ENCODE assay signal across 17 cellular contexts in the genomic region with DNA sequence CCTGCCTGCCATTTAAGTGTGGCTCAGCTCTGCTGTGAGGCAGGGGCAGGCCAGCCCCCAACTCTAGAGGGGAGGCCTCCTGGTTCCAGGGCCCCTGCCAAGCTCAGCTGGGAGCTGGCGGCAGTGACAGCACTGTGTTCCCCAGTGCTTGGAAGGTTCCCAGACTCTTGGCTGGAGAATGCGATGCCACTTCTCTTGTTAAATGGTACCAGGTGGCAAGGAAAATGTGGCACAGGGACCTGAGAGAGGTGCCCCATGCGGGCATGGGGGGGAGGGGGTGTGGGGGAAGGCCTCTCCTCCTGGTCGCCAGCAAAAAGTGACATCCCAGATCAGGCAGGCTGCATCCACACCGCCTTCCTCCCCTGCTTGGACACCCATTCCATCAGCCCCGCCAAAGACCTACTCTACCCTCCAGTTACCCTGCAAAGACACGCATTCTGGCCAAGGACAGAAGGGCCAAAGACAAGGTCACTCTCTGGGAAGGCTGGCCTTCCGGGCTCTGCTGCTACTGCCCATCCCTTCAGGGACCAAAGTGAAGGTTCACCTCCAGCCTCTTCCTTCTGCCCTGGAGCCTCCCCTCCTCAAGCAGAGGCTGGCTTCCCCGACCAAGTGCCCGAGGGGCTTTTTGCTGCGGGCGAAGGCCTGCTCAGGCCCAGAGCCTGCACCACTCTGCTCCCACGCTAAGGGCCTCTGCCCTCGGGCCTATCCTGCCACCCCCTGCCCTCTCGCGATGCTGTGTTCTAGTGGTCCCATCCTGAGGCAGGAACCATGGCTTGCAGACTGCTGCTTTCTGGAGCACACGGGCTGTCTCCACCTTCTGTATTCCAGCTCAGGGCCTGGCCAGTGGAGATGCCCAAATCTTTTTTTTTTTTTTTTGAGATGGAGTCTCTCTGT. TPM values are rescaled to one million over a fixed set of nuclear protein-coding genes. Genes with fewer than 3 reads are reported as not detected.
DNase-seq lines count a peak whose midpoint lies in the region; ATAC-seq and TF ChIP-seq lines count a peak whose summit lies in the region.
"Had no signal": no experiment of that assay in that cellular context is flagged by ENCODE, and none has a peak within 500 bp of the region (broad histone marks: within the 10 kb centered on the region; RNA-seq: fewer than 3 reads in every experiment).

No MANE protein-coding gene starts in this region.

- H3K36me3 Mint-ChIP-seq in activated CD8-positive, alpha-beta T cell treated with anti-CD3 and anti-CD28 coated beads, Interleukin-2, amount 10 ng/mL, durations not matched to agents 7 days and 5 days (ENCODE audit: low read depth): peaks cover 36% of the 10 kb centered on the region
- peaks cover 29% of the 10 kb centered on the region for H3K36me3 Mint-ChIP-seq in activated CD8-positive, alpha-beta T cell treated with anti-CD3 and anti-CD28 coated beads for 36 hours (ENCODE audit: low read depth)
- H3K36me3 Mint-ChIP-seq: CD8-positive, alpha-beta T cell had no signal

- H3K4me3 Mint-ChIP-seq in activated CD8-positive, alpha-beta T cell treated with anti-CD3 and anti-CD28 coated beads, Interleukin-2, amount 10 ng/mL, durations not matched to agents 7 days and 5 days: no peak overlapping the region
- no peak overlapping the region for H3K4me3 Mint-ChIP-seq in activated CD8-positive, alpha-beta T cell treated with anti-CD3 and anti-CD28 coated beads for 36 hours
- H3K4me3 Mint-ChIP-seq: CD8-positive, alpha-beta T cell had no signal

- CTCF ChIA-PET in activated CD8-positive, alpha-beta T cell treated with anti-CD3 and anti-CD28 coated beads, Interleukin-2, amount 10 ng/mL, durations not matched to agents 7 days and 5 days (lab: Charles Lee): interaction anchor here (5.8 kb wide), 1 partner anchor 10 kb away, joined by 33 read pairs; a partner anchor contains a TSS
- CTCF ChIA-PET in activated CD8-positive, alpha-beta T cell treated with anti-CD3 and anti-CD28 coated beads for 36 hours (lab: Charles Lee): interaction anchor here (6.7 kb wide), 1 partner anchor 9 kb away, joined by 62 read pairs; a partner anchor contains a TSS

- no peak for DNase-seq in activated CD8-positive, alpha-beta T cell treated with anti-CD3 and anti-CD28 coated beads, Interleukin-2, amount 10 ng/mL, durations not matched to agents 7 days and 5 days
- DNase-seq in activated CD8-positive, alpha-beta T cell treated with anti-CD3 and anti-CD28 coated beads for 36 hours: no peak
- DNase-seq in NCI-H1694 (lab: John Stamatoyannopoulos, UW): peak; percentile 29
- peak; percentile 96 for DNase-seq in cerebellar cortex (ENCODE audit: low spot score)
- DNase-seq in pons (ENCODE audit: low spot score): peak; percentile 31
- DNase-seq in COR-L47 (lab: John Stamatoyannopoulos, UW): no peak
- DNase-seq in NCI-H2029 treated with DMSO at 0.1 percent for 48 hours (lab: John Stamatoyannopoulos, UW): no peak
- no peak for DNase-seq in NOMO-1 (lab: John Stamatoyannopoulos, UW; ENCODE audit: unreplicated experiment in 2 of 2)
- DNase-seq: 8988T; activated CD4-positive, alpha-beta T cell treated with anti-CD3 and anti-CD28 coated beads, Interleukin-2, amount 50 U/mL, for 1 hour; CD8-positive, alpha-beta T cell; glutamatergic neuron; NK-92 treated with Interleukin-12 subunit alpha and Interleukin-12 subunit beta, amount 100 ng/mL, for 24 hours had no signal

- POLR2A ChIA-PET in activated CD8-positive, alpha-beta T cell treated with anti-CD3 and anti-CD28 coated beads, Interleukin-2, amount 10 ng/mL, durations not matched to agents 7 days and 5 days (lab: Charles Lee): interaction anchor here (0.6 to 1.6 kb wide), 4 partner anchors 9 to 12 kb away, joined by 3 to 5 read pairs (median 4); a partner anchor contains a TSS
- POLR2A ChIA-PET in activated CD8-positive, alpha-beta T cell treated with anti-CD3 and anti-CD28 coated beads for 36 hours (lab: Charles Lee): interaction anchor here (1.5 to 8.3 kb wide), 2 partner anchors 12 to 78 kb away, joined by 3 to 134 read pairs; a partner anchor contains a TSS

- H3K9me3 Mint-ChIP-seq in activated CD8-positive, alpha-beta T cell treated with anti-CD3 and anti-CD28 coated beads, Interleukin-2, amount 10 ng/mL, durations not matched to agents 7 days and 5 days (ENCODE audit: insufficient read depth): no peaks in the 10 kb centered on the region
- no peaks in the 10 kb centered on the region for H3K9me3 Mint-ChIP-seq in activated CD8-positive, alpha-beta T cell treated with anti-CD3 and anti-CD28 coated beads for 36 hours
- H3K9me3 Mint-ChIP-seq: CD8-positive, alpha-beta T cell had no signal

- H3K4me1 Mint-ChIP-seq in activated CD8-positive, alpha-beta T cell treated with anti-CD3 and anti-CD28 coated beads, Interleukin-2, amount 10 ng/mL, durations not matched to agents 7 days and 5 days (ENCODE audit: low read depth): peaks cover 27% of the 10 kb centered on the region
- peaks cover 18% of the 10 kb centered on the region for H3K4me1 Mint-ChIP-seq in activated CD8-positive, alpha-beta T cell treated with anti-CD3 and anti-CD28 coated beads for 36 hours (ENCODE audit: low read depth)

- intact Hi-C loops in activated CD8-positive, alpha-beta T cell treated with anti-CD3 and anti-CD28 coated beads for 36 hours (cut with micrococcal nuclease): no loop called here

- peak overlapping the region; percentile 44 for H3K27ac Mint-ChIP-seq in activated CD8-positive, alpha-beta T cell treated with anti-CD3 and anti-CD28 coated beads, Interleukin-2, amount 10 ng/mL, durations not matched to agents 7 days and 5 days
- no peak overlapping the region for H3K27ac Mint-ChIP-seq in activated CD8-positive, alpha-beta T cell treated with anti-CD3 and anti-CD28 coated beads for 36 hours
- H3K27ac Mint-ChIP-seq: CD8-positive, alpha-beta T cell had no signal

- no peaks in the 10 kb centered on the region for H3K27me3 Mint-ChIP-seq in activated CD8-positive, alpha-beta T cell treated with anti-CD3 and anti-CD28 coated beads, Interleukin-2, amount 10 ng/mL, durations not matched to agents 7 days and 5 days (ENCODE audit: low read depth)
- no peaks in the 10 kb centered on the region for H3K27me3 Mint-ChIP-seq in activated CD8-positive, alpha-beta T cell treated with anti-CD3 and anti-CD28 coated beads for 36 hours

- no peak for TF ChIP-seq CTCF in activated CD8-positive, alpha-beta T cell treated with anti-CD3 and anti-CD28 coated beads for 36 hours (IDR thresholded peaks at IDR 0.05)

- ATAC-seq in activated CD8-positive, alpha-beta T cell treated with anti-CD3 and anti-CD28 coated beads, Interleukin-2, amount 10 ng/mL, durations not matched to agents 7 days and 5 days: no peak
- ATAC-seq in activated CD8-positive, alpha-beta T cell treated with anti-CD3 and anti-CD28 coated beads for 36 hours: no peak
- ATAC-seq: CD8-positive, alpha-beta T cell; pancreas had no signal

RNA-seq across cellular contexts. Expression of a gene that starts 8.7 kb away (rescaled TPM):
- 1 to 10 TPM; 1.2 to 1.6 TPM for total RNA-seq in activated CD8-positive, alpha-beta T cell treated with anti-CD3 and anti-CD28 coated beads, Interleukin-2, amount 10 ng/mL, durations not matched to agents 7 days and 5 days
- 1 to 10 TPM; 4.0 TPM for total RNA-seq in activated CD8-positive, alpha-beta T cell treated with anti-CD3 and anti-CD28 coated beads for 36 hours
- total RNA-seq: ascending aorta had no signal

RNA-seq across cellular contexts. Expression of a gene that starts 11.7 kb away (rescaled TPM):
- 10 to 100 TPM; 83.6 to 83.8 TPM for total RNA-seq in activated CD8-positive, alpha-beta T cell treated with anti-CD3 and anti-CD28 coated beads, Interleukin-2, amount 10 ng/mL, durations not matched to agents 7 days and 5 days
- 10 to 100 TPM; 62.5 to 63.1 TPM for total RNA-seq in activated CD8-positive, alpha-beta T cell treated with anti-CD3 and anti-CD28 coated beads for 36 hours
- total RNA-seq: ascending aorta had no signal

RNA-seq across cellular contexts. Expression of a gene that starts 20.4 kb away (rescaled TPM):
- not detected for total RNA-seq in activated CD8-positive, alpha-beta T cell treated with anti-CD3 and anti-CD28 coated beads, Interleukin-2, amount 10 ng/mL, durations not matched to agents 7 days and 5 days
- total RNA-seq in activated CD8-positive, alpha-beta T cell treated with anti-CD3 and anti-CD28 coated beads for 36 hours: 1 to 10 TPM; 2.3 to 2.7 TPM
- total RNA-seq: ascending aorta, dermis microvascular lymphatic vessel endothelial cell, pancreas, SJSA1 had no signal

RNA-seq across cellular contexts. Expression of a gene that starts 34.0 kb away (rescaled TPM):
- under 1 TPM; 0.21 to 0.37 TPM for total RNA-seq in activated CD8-positive, alpha-beta T cell treated with anti-CD3 and anti-CD28 coated beads, Interleukin-2, amount 10 ng/mL, durations not matched to agents 7 days and 5 days
- under 1 TPM; 0.20 to 0.36 TPM for total RNA-seq in activated CD8-positive, alpha-beta T cell treated with anti-CD3 and anti-CD28 coated beads for 36 hours
- total RNA-seq: ascending aorta, SJSA1 had no signal

Comparison
In these comparisons a context has a peak if more than half of its experiments do, and no peak if none do; other contexts are left out.
1. DNase-seq: peak in NCI-H1694 (single experiment), cerebellar cortex (single experiment) and pons (single experiment); none in activated CD8-positive, alpha-beta T cell treated with anti-CD3 and anti-CD28 coated beads, Interleukin-2, amount 10 ng/mL, durations not matched to agents 7 days and 5 days (single experiment), activated CD8-positive, alpha-beta T cell treated with anti-CD3 and anti-CD28 coated beads for 36 hours (single experiment), COR-L47 (single experiment), NCI-H2029 treated with DMSO at 0.1 percent for 48 hours (single experiment) and NOMO-1 (0 of 2).